ENCODE assay signal across 1 cellular context in the genomic region with DNA sequence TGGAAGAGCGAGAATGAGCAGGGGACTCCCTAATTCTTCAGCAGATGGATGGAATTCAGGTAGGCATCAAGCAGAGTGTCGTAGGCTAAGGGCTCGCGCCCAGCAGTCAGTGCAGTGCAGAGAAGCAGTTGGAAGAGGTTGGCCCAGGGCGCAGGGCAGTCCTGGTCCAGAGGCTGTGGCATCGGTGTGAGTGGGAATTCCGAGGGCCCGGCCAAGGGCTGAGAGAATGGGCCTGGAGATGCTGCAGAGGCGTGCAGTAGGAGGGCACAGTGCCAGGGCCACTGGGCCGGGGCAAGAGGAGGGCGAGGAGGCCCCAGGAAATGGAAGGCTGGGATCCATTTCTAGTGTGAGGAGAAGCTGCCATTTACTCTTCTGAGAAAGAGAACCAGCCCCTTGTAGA.
TF ChIP-seq lines count a peak whose summit lies in the region.

No MANE protein-coding gene starts in this region.

TF ChIP-seq in endothelial cell of umbilical vein, 7 proteins besides CTCF, POLR2A, EP300 and RAD21:
- TF ChIP-seq MYC (IDR thresholded peaks at IDR 0.05; ENCODE audit: low read depth, low read length) (no peak), JUN (IDR thresholded peaks at IDR 0.05; ENCODE audit: borderline replicate concordance, insufficient read depth, insufficient read length, low read depth) (no peak), GATA2 (IDR thresholded peaks at IDR 0.05; ENCODE audit: insufficient read depth, insufficient read length, low read depth, low read length) (no peak), EZH2 (IDR thresholded peaks at IDR 0.05; ENCODE audit: borderline replicate concordance, low read depth, low read length, severe bottlenecking) (no peak), POLR2AphosphoS5 (IDR thresholded peaks at IDR 0.05; ENCODE audit: insufficient read depth, low read depth, low read length) (no peak), FOS (IDR thresholded peaks at IDR 0.05; ENCODE audit: borderline replicate concordance, insufficient read depth, low read length) (no peak)
- TF ChIP-seq, protein P1, sequence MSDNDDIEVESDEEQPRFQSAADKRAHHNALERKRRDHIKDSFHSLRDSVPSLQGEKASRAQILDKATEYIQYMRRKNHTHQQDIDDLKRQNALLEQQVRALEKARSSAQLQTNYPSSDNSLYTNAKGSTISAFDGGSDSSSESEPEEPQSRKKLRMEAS (IDR thresholded peaks at IDR 0.05; ENCODE audit: insufficient read depth, insufficient read length), result no peak
